Comparison of ENCODE assay signal across 11 cellular contexts in genomic region chr19:30228726-30229523, GRCh38.
DNase-seq lines count a peak whose midpoint lies in the region; ATAC-seq and TF ChIP-seq lines count a peak whose summit lies in the region.
"Had no signal": no experiment of that assay in that cellular context is flagged by ENCODE, and none has a peak within 500 bp of the region (broad histone marks: within the 10 kb centered on the region; RNA-seq: fewer than 3 reads in every experiment).

No MANE protein-coding gene starts in this region.

- DNase-seq in Right ventricle myocardium superior = no peak
- no peak for DNase-seq in cardiac septum (ENCODE audit: low spot score)
- no peak for DNase-seq in coronary artery (ENCODE audit: low spot score)
- DNase-seq in SW480 (ENCODE audit: low spot score) = no peak
- DNase-seq in NCI-H1417 (lab: John Stamatoyannopoulos, UW) = no peak
- DNase-seq: activated CD8-positive, alpha-beta memory T cell treated with anti-CD3 and anti-CD28 coated beads, Interleukin-2, amount 50 U/mL, for 48 hours; NCI-H187 treated with DMSO at 0.1 percent for 48 hours; uterus had no signal

- no peak for TF ChIP-seq CTCF in coronary artery (IDR thresholded peaks at IDR 0.05)

- ATAC-seq in Right ventricle myocardium superior (ENCODE audit: poor library complexity) (peak; percentile 38), HG03442 (IDR thresholded peaks at IDR 0.05; ENCODE audit: unreplicated experiment) (no peak)

- H3K27me3 ChIP-seq in mucosa of rectum (ENCODE audit: control insufficient read depth in 2 of 2, insufficient read depth in 2 of 2, low read length in 2 of 2) = peaks cover 25 to 39% of the 10 kb centered on the region in 2 donors

- peaks cover 0 to 4% of the 10 kb centered on the region in 2 donors for H3K4me1 ChIP-seq in mucosa of rectum (ENCODE audit: control insufficient read depth in 2 of 2, insufficient read depth in 2 of 2, low read length in 2 of 2)
- peaks cover 2% of the 10 kb centered on the region for H3K4me1 ChIP-seq in urinary bladder (ENCODE audit: insufficient read depth)

- intact Hi-C loops in Right ventricle myocardium superior (cut with DNase I) = loop anchor here (5.0 to 10.0 kb wide), 2 partner anchors 178 to 426 kb away; no protein-coding TSS in a partner anchor
- intact Hi-C loops in cardiac septum (cut with DNase I) = loop anchor here (5.0 to 10.0 kb wide), 3 partner anchors 158 to 354 kb away; no protein-coding TSS in a partner anchor

- H3K9me3 ChIP-seq in mucosa of rectum (ENCODE audit: control insufficient read depth in 2 of 2, low read length in 2 of 2) = no peaks in the 10 kb centered on the region
- H3K9me3 ChIP-seq: uterus had no signal

- WGBS in urinary bladder = 3% methylated on average over 54 of the region's 54 CpGs

- H3K4me3 ChIP-seq in coronary artery (peak overlapping the region; percentile 90), mucosa of rectum (ENCODE audit: low read length in 2 of 2) (peak overlapping the region; percentile 28 to 55), urinary bladder (ENCODE audit: low read depth, low read length) (peak overlapping the region; percentile 76)

- no peaks in the 10 kb centered on the region for H3K36me3 ChIP-seq in mucosa of rectum (ENCODE audit: control insufficient read depth in 2 of 2, insufficient read depth in 2 of 2, low read length in 2 of 2)
- H3K36me3 ChIP-seq in urinary bladder (ENCODE audit: insufficient read depth) = no peaks in the 10 kb centered on the region
- H3K36me3 ChIP-seq: uterus had no signal

- H3K27ac ChIP-seq in coronary artery = no peak overlapping the region
- H3K27ac ChIP-seq in mucosa of rectum (ENCODE audit: low read depth in 2 of 2, low read length in 2 of 2) = peak overlapping the region; percentile 48 to 58
- H3K27ac ChIP-seq in urinary bladder (ENCODE audit: low read depth) = peak overlapping the region; percentile 85
- H3K27ac ChIP-seq: uterus had no signal

- peak overlapping the region in 1 of 2 donors; percentile 26 for H3K9ac ChIP-seq in mucosa of rectum (ENCODE audit: low read depth in 1 of 2, low read length in 2 of 2)

Comparison
In these comparisons a context has a peak if more than half of its experiments do, and no peak if none do; other contexts are left out.
1. H3K27ac ChIP-seq: peak in mucosa of rectum (2 of 2) and urinary bladder (single experiment); none in coronary artery (0 of 2).
2. Peak in every context shown above with its lines, with median percentiles within 50 percentile points of each other: H3K4me3 ChIP-seq.